In genomic region chr16:23348579-23349469, GRCh38 we compare ENCODE assay signal across 1 cellular context.
A peak's percentile ranks its signal among the peaks of the same experiment; 100 is the strongest.
TF ChIP-seq lines count a peak whose summit lies in the region.

No MANE protein-coding gene starts in this region.

TF ChIP-seq in K562, 482 proteins besides CTCF, POLR2A, EP300 and RAD21 (continued from another document):
- TF ChIP-seq CUX1 (CRISPR knock-in tag; IDR thresholded peaks at IDR 0.05), result no peak
- no peak for TF ChIP-seq HNRNPH1 (optimal IDR thresholded peaks at IDR 0.05; ENCODE audit: low read depth, low read length)
- no peak for TF ChIP-seq CHD7 (IDR thresholded peaks at IDR 0.05; ENCODE audit: low read depth, low read length)
- no peak for TF ChIP-seq MED1 (CRISPR knock-in tag; IDR thresholded peaks at IDR 0.05; ENCODE audit: borderline replicate concordance)
- TF ChIP-seq ELF4 (CRISPR knock-in tag; IDR thresholded peaks at IDR 0.05), result peak; percentile 45; the same call in 1 of the 2 replicates
- TF ChIP-seq RBM25 (IDR thresholded peaks at IDR 0.05; ENCODE audit: low read depth, low read length, severe bottlenecking), result peak; percentile 25
- TF ChIP-seq CREB1 (IDR thresholded peaks at IDR 0.05), result no peak
- TF ChIP-seq CREB1 (CRISPR knock-in tag; IDR thresholded peaks at IDR 0.05), result no peak
- no peak for TF ChIP-seq TRIM28 (IDR thresholded peaks at IDR 0.05)
- TF ChIP-seq ZNF512 (tag; IDR thresholded peaks at IDR 0.05), result peak; percentile 94
- TF ChIP-seq SIX5 (IDR thresholded peaks at IDR 0.05; ENCODE audit: borderline replicate concordance in 1 of 2, insufficient read depth in 1 of 2, low read depth in 1 of 2, low read length in 2 of 2), result no peak
- TF ChIP-seq NKRF (IDR thresholded peaks at IDR 0.05; ENCODE audit: borderline replicate concordance), result no peak
TF ChIP-seq in K562: peak in this region for 6.
